In genomic region chr5:21880164-21880563, GRCh38 we compare ENCODE assay signal across 3 cellular contexts.
"Had no signal": no experiment of that assay in that cellular context is flagged by ENCODE, and none has a peak within 500 bp of the region (broad histone marks: within the 10 kb centered on the region; RNA-seq: fewer than 3 reads in every experiment).

No MANE protein-coding gene starts in this region.

- DNase-seq: GDM1, GF-D8 had no signal

- ATAC-seq: GM12878 had no signal

- H3K4me3 ChIP-seq: GM12878 had no signal
